In genomic region chr10:118721005-118721876, GRCh38 we compare ENCODE assay signal across 8 cellular contexts. TPM values are rescaled to one million over a fixed set of nuclear protein-coding genes. Genes with fewer than 3 reads are reported as not detected.
DNase-seq lines count a peak whose midpoint lies in the region; ATAC-seq and TF ChIP-seq lines count a peak whose summit lies in the region.

No MANE protein-coding gene starts in this region.

- peaks cover 10% of the 10 kb centered on the region for H3K4me1 Mint-ChIP-seq in CD8-positive, alpha-beta T cell (ENCODE audit: low read depth)

- no peaks in the 10 kb centered on the region for H3K9me3 Mint-ChIP-seq in CD8-positive, alpha-beta T cell

- WGBS in prostate gland, result 40% methylated on average over 5 of the region's 5 CpGs

- peak; percentile 59 for ATAC-seq in CD8-positive, alpha-beta T cell
- ATAC-seq in GM19452 (IDR thresholded peaks at IDR 0.05; ENCODE audit: unreplicated experiment) (peak; percentile 60), HG02870 (IDR thresholded peaks at IDR 0.05; ENCODE audit: unreplicated experiment) (no peak), HG03521 (IDR thresholded peaks at IDR 0.05; ENCODE audit: unreplicated experiment) (no peak)

- CTCF ChIA-PET in CD8-positive, alpha-beta T cell (lab: Charles Lee), result interaction anchor here (0.7 to 5.0 kb wide), 22 partner anchors 7 to 163 kb away, joined by 3 to 146 read pairs (median 5); partner anchors contain the start of genes CACUL1 and PRLHR

- H3K27ac Mint-ChIP-seq in CD8-positive, alpha-beta T cell, result no peak overlapping the region

- H3K36me3 ChIP-seq in CD8-positive, alpha-beta T cell (ENCODE audit: insufficient read depth, low read length), result no peaks in the 10 kb centered on the region
- no peaks in the 10 kb centered on the region for H3K36me3 ChIP-seq in prostate gland

- H3K9me3 ChIP-seq in CD8-positive, alpha-beta T cell (ENCODE audit: low read length), result no peaks in the 10 kb centered on the region
- H3K9me3 ChIP-seq in prostate gland, result no peaks in the 10 kb centered on the region

- no peak overlapping the region for H3K4me3 ChIP-seq in CD8-positive, alpha-beta T cell (ENCODE audit: low read depth, low read length)
- H3K4me3 ChIP-seq in fibroblast of the aortic adventitia (ENCODE audit: low read depth, low read length) (no peak overlapping the region), prostate gland (no peak overlapping the region)

- no peak overlapping the region for H3K27ac ChIP-seq in CD8-positive, alpha-beta T cell (ENCODE audit: low read depth, low read length)
- H3K27ac ChIP-seq in prostate gland, result no peak overlapping the region

- TF ChIP-seq CTCF in CD8-positive, alpha-beta T cell (IDR thresholded peaks at IDR 0.05), result peak; percentile 95
- peak; percentile 71 for TF ChIP-seq CTCF in fibroblast of the aortic adventitia (IDR thresholded peaks at IDR 0.05; ENCODE audit: insufficient read depth, low read length)
- TF ChIP-seq CTCF in prostate gland (IDR thresholded peaks at IDR 0.05), result peak; percentile 59 to 87 (median 82)

- H3K4me3 Mint-ChIP-seq in CD8-positive, alpha-beta T cell, result no peak overlapping the region

- no peaks in the 10 kb centered on the region for H3K27me3 Mint-ChIP-seq in CD8-positive, alpha-beta T cell (ENCODE audit: low read depth)

- TF ChIP-seq POLR2A in prostate gland (IDR thresholded peaks at IDR 0.05), result no peak

- intact Hi-C loops in CD8-positive, alpha-beta T cell (cut with DNase I, micrococcal nuclease), result loop anchor here (1.0 to 5.0 kb wide), 4 partner anchors 22 to 153 kb away; no protein-coding TSS in a partner anchor
- intact Hi-C loops in prostate gland (cut with DNase I), result loop anchor here (2.0 to 10.0 kb wide), 2 partner anchors 84 to 154 kb away; no protein-coding TSS in a partner anchor

- peak in 6 of 7 experiments; percentile 32 to 74 (median 66) for DNase-seq in CD8-positive, alpha-beta T cell
- DNase-seq in NCI-H748 (lab: John Stamatoyannopoulos, UW; ENCODE audit: unreplicated experiment), result peak; percentile 29
- peak; percentile 62 for DNase-seq in activated CD8-positive, alpha-beta memory T cell treated with anti-CD3 and anti-CD28 coated beads, Interleukin-2, amount 50 U/mL, for 4 hours
- DNase-seq in fibroblast of the aortic adventitia (ENCODE audit: low read depth), result peak; percentile 79
- DNase-seq in prostate gland (ENCODE audit: low spot score), result peak; percentile 57

- H3K4me1 ChIP-seq in CD8-positive, alpha-beta T cell (ENCODE audit: insufficient read depth, low read length), result no peaks in the 10 kb centered on the region
- H3K4me1 ChIP-seq in prostate gland (replicated peaks), result no peaks in the 10 kb centered on the region

- POLR2A ChIA-PET in CD8-positive, alpha-beta T cell (lab: Charles Lee), result interaction anchor here (0.6 kb wide), 1 partner anchor 33 kb away, joined by 3 read pairs; the partner anchor contains the start of gene CACUL1

- no peaks in the 10 kb centered on the region for H3K27me3 ChIP-seq in CD8-positive, alpha-beta T cell (ENCODE audit: insufficient read depth, low read length)
- no peaks in the 10 kb centered on the region for H3K27me3 ChIP-seq in prostate gland (replicated peaks; ENCODE audit: insufficient read depth)

- H3K36me3 Mint-ChIP-seq in CD8-positive, alpha-beta T cell, result peaks cover 28% of the 10 kb centered on the region

RNA-seq across cellular contexts. Expression of gene CACUL1, which starts 33.5 kb away (rescaled TPM):
- 10 to 100 TPM; 40.8 to 46.8 TPM for total RNA-seq in CD8-positive, alpha-beta T cell
- total RNA-seq in fibroblast of the aortic adventitia (ENCODE audit: low replicate concordance) (17.8 and 29.6 TPM in 2 replicates), prostate gland (10 to 100 TPM; 23.7 to 38.1 TPM)

Comparison
In these comparisons a context has a peak if more than half of its experiments do, and no peak if none do; other contexts are left out.
1. ATAC-seq: peak in CD8-positive, alpha-beta T cell (single experiment) and GM19452 (single experiment); none in HG02870 (single experiment) and HG03521 (single experiment).
2. DNase-seq: peak in every context shown above with its lines; median percentile 79 in fibroblast of the aortic adventitia; 66 in CD8-positive, alpha-beta T cell; 62 in activated CD8-positive, alpha-beta memory T cell treated with anti-CD3 and anti-CD28 coated beads, Interleukin-2, amount 50 U/mL, for 4 hours; 57 in prostate gland; 29 in NCI-H748.
3. Peak in every context shown above with its lines, with median percentiles within 50 percentile points of each other: CTCF ChIP-seq.